Comparison of ENCODE assay signal across 16 cellular contexts in the genomic region with DNA sequence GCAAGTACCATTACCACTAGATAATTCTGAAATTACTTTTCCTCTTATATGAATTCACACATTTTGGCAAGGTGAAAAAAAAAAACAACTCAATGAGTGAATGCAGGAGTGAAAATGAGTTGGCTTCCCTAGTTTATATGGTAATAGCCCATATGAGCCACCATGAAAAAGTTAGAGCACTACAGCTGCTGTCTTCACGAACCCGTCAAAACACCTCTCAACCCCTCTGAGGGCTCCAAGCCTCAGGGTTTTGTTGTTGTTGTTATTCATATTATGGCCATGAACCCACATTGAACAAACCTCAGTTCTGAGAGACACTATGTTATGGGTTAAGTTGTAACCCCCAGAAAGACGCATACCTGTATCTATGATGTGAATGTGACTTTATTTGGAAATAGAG.
DNase-seq lines count a peak whose midpoint lies in the region; ATAC-seq and TF ChIP-seq lines count a peak whose summit lies in the region.
"Had no signal": no experiment of that assay in that cellular context is flagged by ENCODE, and none has a peak within 500 bp of the region (broad histone marks: within the 10 kb centered on the region; RNA-seq: fewer than 3 reads in every experiment).

No MANE protein-coding gene starts in this region.

- H3K27ac ChIP-seq in SJCRH30 (peak overlapping the region; percentile 58), left lung (no peak overlapping the region)

- intact Hi-C loops in activated naive CD4-positive, alpha-beta T cell treated with anti-CD3 and anti-CD28 coated beads for 36 hours (cut with micrococcal nuclease) = no loop called here
- intact Hi-C loops in left lung (cut with DNase I) = no loop called here

- H3K9me3 ChIP-seq in SJCRH30 (replicated peaks) = no peaks in the 10 kb centered on the region
- H3K9me3 ChIP-seq in left lung = peaks cover 0 to 2% of the 10 kb centered on the region in 2 donors

- H3K9me3 Mint-ChIP-seq in activated CD8-positive, alpha-beta memory T cell treated with anti-CD3 and anti-CD28 coated beads, Interleukin-2, amount 10 ng/mL, durations not matched to agents 7 days and 5 days (ENCODE audit: low read depth) = no peaks in the 10 kb centered on the region
- H3K9me3 Mint-ChIP-seq in activated naive CD4-positive, alpha-beta T cell treated with anti-CD3 and anti-CD28 coated beads, Interleukin-2, amount 50 U/mL, for 72 hours = peaks cover 0 to 5% of the 10 kb centered on the region in 2 donors
- no peaks in the 10 kb centered on the region for H3K9me3 Mint-ChIP-seq in activated naive CD4-positive, alpha-beta T cell treated with anti-CD3 and anti-CD28 coated beads for 36 hours
- H3K9me3 Mint-ChIP-seq in activated T-helper 17 cell treated with anti-CD3 and anti-CD28 coated beads, Interleukin-2, amount 50 U/mL, for 72 hours = no peaks in the 10 kb centered on the region
- H3K9me3 Mint-ChIP-seq: GM23338, H9 had no signal

- peaks cover 9% of the 10 kb centered on the region for H3K4me1 Mint-ChIP-seq in activated CD8-positive, alpha-beta memory T cell treated with anti-CD3 and anti-CD28 coated beads, Interleukin-2, amount 10 ng/mL, durations not matched to agents 7 days and 5 days
- H3K4me1 Mint-ChIP-seq in activated naive CD4-positive, alpha-beta T cell treated with anti-CD3 and anti-CD28 coated beads for 36 hours (ENCODE audit: low read depth) = peaks cover 9% of the 10 kb centered on the region
- H3K4me1 Mint-ChIP-seq in activated T-helper 17 cell treated with anti-CD3 and anti-CD28 coated beads, Interleukin-2, amount 50 U/mL, for 72 hours = peaks cover 3% of the 10 kb centered on the region
- H3K4me1 Mint-ChIP-seq: CD4-positive, alpha-beta memory T cell had no signal

- CTCF ChIA-PET in activated CD8-positive, alpha-beta memory T cell treated with anti-CD3 and anti-CD28 coated beads, Interleukin-2, amount 10 ng/mL, durations not matched to agents 7 days and 5 days (lab: Charles Lee) = interaction anchor here (0.6 kb wide), 1 partner anchor 179 kb away, joined by 3 read pairs; no protein-coding TSS in a partner anchor
- CTCF ChIA-PET in activated naive CD4-positive, alpha-beta T cell treated with anti-CD3 and anti-CD28 coated beads for 36 hours (lab: Charles Lee) = interaction anchor here (0.6 kb wide), 1 partner anchor 38 kb away, joined by 3 read pairs; no protein-coding TSS in a partner anchor

- no peak overlapping the region for H3K27ac Mint-ChIP-seq in activated CD8-positive, alpha-beta memory T cell treated with anti-CD3 and anti-CD28 coated beads, Interleukin-2, amount 10 ng/mL, durations not matched to agents 7 days and 5 days
- H3K27ac Mint-ChIP-seq in activated naive CD4-positive, alpha-beta T cell treated with anti-CD3 and anti-CD28 coated beads, Interleukin-2, amount 50 U/mL, for 72 hours = peak overlapping the region in 1 of 2 donors; percentile 2
- no peak overlapping the region for H3K27ac Mint-ChIP-seq in activated naive CD4-positive, alpha-beta T cell treated with anti-CD3 and anti-CD28 coated beads for 36 hours
- H3K27ac Mint-ChIP-seq in activated T-helper 17 cell treated with anti-CD3 and anti-CD28 coated beads, Interleukin-2, amount 50 U/mL, for 72 hours = no peak overlapping the region
- H3K27ac Mint-ChIP-seq: CD4-positive, alpha-beta memory T cell had no signal

- peaks cover 55% of the 10 kb centered on the region for H3K27me3 Mint-ChIP-seq in activated CD8-positive, alpha-beta memory T cell treated with anti-CD3 and anti-CD28 coated beads, Interleukin-2, amount 10 ng/mL, durations not matched to agents 7 days and 5 days
- no peaks in the 10 kb centered on the region for H3K27me3 Mint-ChIP-seq in activated naive CD4-positive, alpha-beta T cell treated with anti-CD3 and anti-CD28 coated beads for 36 hours (ENCODE audit: low read depth)
- peaks cover 21% of the 10 kb centered on the region for H3K27me3 Mint-ChIP-seq in activated T-helper 17 cell treated with anti-CD3 and anti-CD28 coated beads, Interleukin-2, amount 50 U/mL, for 72 hours

- no peak for DNase-seq in activated CD8-positive, alpha-beta memory T cell treated with anti-CD3 and anti-CD28 coated beads, Interleukin-2, amount 10 ng/mL, durations not matched to agents 7 days and 5 days
- no peak for DNase-seq in activated CD8-positive, alpha-beta memory T cell treated with anti-CD3 and anti-CD28 coated beads for 24 hours
- DNase-seq in activated naive CD4-positive, alpha-beta T cell treated with anti-CD3 and anti-CD28 coated beads, Interleukin-2, amount 50 U/mL, for 72 hours (ENCODE audit: low spot score in 2 of 2) = peak in 1 of 2 donors; percentile 22
- DNase-seq in activated naive CD4-positive, alpha-beta T cell treated with anti-CD3 and anti-CD28 coated beads for 36 hours = no peak
- peak; percentile 36 to 72 for DNase-seq in SJCRH30
- DNase-seq in left lung = no peak
- DNase-seq: Calu3; CD4-positive, alpha-beta memory T cell; COR-L47; DMS53; DMS79 treated with DMSO at 0.1 percent for 48 hours; GF-D8; H9 had no signal

- H3K4me3 ChIP-seq in SJCRH30 = no peak overlapping the region
- H3K4me3 ChIP-seq in left lung = no peak overlapping the region
- H3K4me3 ChIP-seq: GM23338 had no signal

- H3K27me3 ChIP-seq in SJCRH30 = no peaks in the 10 kb centered on the region
- H3K27me3 ChIP-seq in left lung = no peaks in the 10 kb centered on the region

- peaks cover 23% of the 10 kb centered on the region for H3K4me1 ChIP-seq in SJCRH30
- no peaks in the 10 kb centered on the region for H3K4me1 ChIP-seq in left lung

- no peaks in the 10 kb centered on the region for H3K36me3 ChIP-seq in SJCRH30
- H3K36me3 ChIP-seq in left lung = no peaks in the 10 kb centered on the region

- H3K4me3 Mint-ChIP-seq in activated CD8-positive, alpha-beta memory T cell treated with anti-CD3 and anti-CD28 coated beads, Interleukin-2, amount 10 ng/mL, durations not matched to agents 7 days and 5 days = no peak overlapping the region
- H3K4me3 Mint-ChIP-seq in activated naive CD4-positive, alpha-beta T cell treated with anti-CD3 and anti-CD28 coated beads for 36 hours = no peak overlapping the region
- no peak overlapping the region for H3K4me3 Mint-ChIP-seq in activated T-helper 17 cell treated with anti-CD3 and anti-CD28 coated beads, Interleukin-2, amount 50 U/mL, for 72 hours
- H3K4me3 Mint-ChIP-seq: CD4-positive, alpha-beta memory T cell; GM23338; H9 had no signal

- ATAC-seq in activated CD8-positive, alpha-beta memory T cell treated with anti-CD3 and anti-CD28 coated beads, Interleukin-2, amount 10 ng/mL, durations not matched to agents 7 days and 5 days = peak; percentile 51
- peak; percentile 13 to 96 for ATAC-seq in activated naive CD4-positive, alpha-beta T cell treated with anti-CD3 and anti-CD28 coated beads, Interleukin-2, amount 50 U/mL, for 72 hours
- peak; percentile 78 for ATAC-seq in activated T-helper 17 cell treated with anti-CD3 and anti-CD28 coated beads, Interleukin-2, amount 50 U/mL, for 72 hours (replicated peaks)
- no peak for ATAC-seq in left lung
- ATAC-seq: HCT116 had no signal

- TF ChIP-seq CTCF in left lung (IDR thresholded peaks at IDR 0.05) = no peak

- no peaks in the 10 kb centered on the region for H3K36me3 Mint-ChIP-seq in activated CD8-positive, alpha-beta memory T cell treated with anti-CD3 and anti-CD28 coated beads, Interleukin-2, amount 10 ng/mL, durations not matched to agents 7 days and 5 days
- peaks cover 0 to 6% of the 10 kb centered on the region in 2 donors for H3K36me3 Mint-ChIP-seq in activated naive CD4-positive, alpha-beta T cell treated with anti-CD3 and anti-CD28 coated beads, Interleukin-2, amount 50 U/mL, for 72 hours
- no peaks in the 10 kb centered on the region for H3K36me3 Mint-ChIP-seq in activated naive CD4-positive, alpha-beta T cell treated with anti-CD3 and anti-CD28 coated beads for 36 hours (ENCODE audit: low read depth)
- H3K36me3 Mint-ChIP-seq in activated T-helper 17 cell treated with anti-CD3 and anti-CD28 coated beads, Interleukin-2, amount 50 U/mL, for 72 hours (ENCODE audit: low read depth) = no peaks in the 10 kb centered on the region
- H3K36me3 Mint-ChIP-seq: CD4-positive, alpha-beta memory T cell had no signal

Comparison
In these comparisons a context has a peak if more than half of its experiments do, and no peak if none do; other contexts are left out.
1. DNase-seq: peak in SJCRH30 (2 of 2); none in activated CD8-positive, alpha-beta memory T cell treated with anti-CD3 and anti-CD28 coated beads, Interleukin-2, amount 10 ng/mL, durations not matched to agents 7 days and 5 days (single experiment), activated CD8-positive, alpha-beta memory T cell treated with anti-CD3 and anti-CD28 coated beads for 24 hours (single experiment), activated naive CD4-positive, alpha-beta T cell treated with anti-CD3 and anti-CD28 coated beads for 36 hours (single experiment) and left lung (0 of 2).